8 cellular contexts compared by ENCODE assay signal in the genomic region with DNA sequence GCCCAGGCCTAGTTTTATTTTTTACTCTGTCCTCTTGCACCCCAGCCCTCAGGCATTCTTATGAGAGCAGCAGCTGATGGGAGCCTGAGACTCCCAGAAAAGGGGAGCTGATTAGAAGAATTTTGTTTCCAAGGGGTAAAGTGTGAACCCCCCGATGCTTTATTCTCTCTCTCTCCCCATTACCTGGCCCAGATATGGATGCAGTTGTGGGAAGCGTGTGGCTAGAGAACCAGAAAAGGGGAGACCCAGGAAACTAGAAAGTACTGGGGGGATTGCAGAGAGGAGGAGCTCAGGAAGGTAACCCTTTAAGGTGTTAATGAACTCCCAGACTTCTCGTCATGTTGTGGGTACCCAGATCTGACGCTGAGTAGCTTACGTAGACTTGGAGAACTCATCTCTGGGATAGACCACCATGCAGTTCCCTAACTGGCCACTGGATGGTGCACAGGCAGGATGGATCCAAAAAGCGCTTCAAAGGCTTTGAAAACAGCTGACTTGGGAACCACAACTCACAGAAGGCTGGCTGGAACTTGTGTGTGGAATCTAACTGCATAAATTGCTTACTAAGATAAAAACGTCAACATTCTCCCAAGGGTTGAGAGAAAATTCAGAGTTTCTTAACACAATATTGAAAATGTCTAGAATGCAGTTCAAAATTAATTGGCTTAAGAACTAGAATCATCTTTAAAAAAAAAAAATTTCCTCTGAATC.
DNase-seq lines count a peak whose midpoint lies in the region; ATAC-seq, FAIRE-seq and TF ChIP-seq lines count a peak whose summit lies in the region.

No MANE protein-coding gene starts in this region.

- FAIRE-seq in H54 (lab: Jason Lieb, UNC), result peak; percentile 76
- no peak for FAIRE-seq in bronchial epithelial cell (lab: Jason Lieb, UNC)

- H3K9me3 Mint-ChIP-seq in WTC11, result peaks cover 9% of the 10 kb centered on the region

- H3K27me3 ChIP-seq in bronchial epithelial cell (ENCODE audit: control insufficient read depth, insufficient read depth, low read length), result no peaks in the 10 kb centered on the region

- no peak overlapping the region for H3K4me3 ChIP-seq in bronchial epithelial cell (ENCODE audit: low read depth, low read length)

- ATAC-seq in WTC11 (peak; percentile 80), GM18505 (IDR thresholded peaks at IDR 0.05; ENCODE audit: unreplicated experiment) (no peak)

- H3K36me3 Mint-ChIP-seq in WTC11, result peaks cover 16% of the 10 kb centered on the region

- no peak overlapping the region for H3K4me3 Mint-ChIP-seq in WTC11

- POLR2A ChIA-PET in WTC11 (lab: Charles Lee), result interaction anchor here (0.8 to 1.7 kb wide), 4 partner anchors 11 to 94 kb away, joined by 3 to 12 read pairs (median 6); a partner anchor contains a TSS

- TF ChIP-seq CTCF in WTC11 (IDR thresholded peaks at IDR 0.05) (peak; percentile 95), bronchial epithelial cell (IDR thresholded peaks at IDR 0.05; ENCODE audit: insufficient read depth, low read length, severe bottlenecking) (peak; percentile 91)

- peaks cover 37% of the 10 kb centered on the region for H3K4me1 Mint-ChIP-seq in WTC11

- DNase-seq in DMS114 treated with DMSO at 0.1 percent for 48 hours (lab: John Stamatoyannopoulos, UW; ENCODE audit: unreplicated experiment) (peak; percentile 60), H54 (ENCODE audit: insufficient read length, low spot score) (peak; percentile 67), NCI-H1930 (lab: John Stamatoyannopoulos, UW) (peak; percentile 32 to 62), WTC11 (ENCODE audit: low spot score) (peak; percentile 95), bronchial epithelial cell (ENCODE audit: low read depth) (peak; percentile 83), iris pigment epithelial cell (ENCODE audit: low read depth) (peak; percentile 87)
- peak; percentile 71 to 76 for DNase-seq in stimulated activated CD4-positive, alpha-beta T cell treated with anti-CD3 and anti-CD28 coated beads, Interleukin-1b, Interleukin-23, amount 100 ng/mL, for 4 hours (ENCODE audit: low read depth in 2 of 2)

- no peaks in the 10 kb centered on the region for H3K27me3 Mint-ChIP-seq in WTC11 (ENCODE audit: low read depth)

- CTCF ChIA-PET in WTC11 (lab: Charles Lee), result interaction anchor here (0.6 to 3.5 kb wide), 39 partner anchors 8 to 429 kb away, joined by 3 to 47 read pairs (median 5); a partner anchor contains a TSS

- H3K27ac Mint-ChIP-seq in WTC11, result peak overlapping the region; percentile 78

- TF ChIP-seq POLR2A in H54 (IDR thresholded peaks at IDR 0.05; ENCODE audit: low read depth, low read length), result no peak
- no peak for TF ChIP-seq POLR2A in GM18505 (IDR thresholded peaks at IDR 0.05; ENCODE audit: borderline replicate concordance, extremely low read depth, insufficient read depth, insufficient read length)

- peaks cover 2% of the 10 kb centered on the region for H3K36me3 ChIP-seq in bronchial epithelial cell (ENCODE audit: control insufficient read depth, insufficient read depth, low read length)

TF ChIP-seq in WTC11, 78 proteins besides CTCF, POLR2A, EP300 and RAD21:
- TF ChIP-seq ZNF263 (CRISPR knock-in tag; IDR thresholded peaks at IDR 0.05; ENCODE audit: low read depth) (no peak), ZNF138 (CRISPR knock-in tag; conservative IDR thresholded peaks at IDR 0.05) (no peak), SMAD4 (CRISPR knock-in tag; IDR thresholded peaks at IDR 0.05) (no peak)
- TF ChIP-seq, protein P1, sequence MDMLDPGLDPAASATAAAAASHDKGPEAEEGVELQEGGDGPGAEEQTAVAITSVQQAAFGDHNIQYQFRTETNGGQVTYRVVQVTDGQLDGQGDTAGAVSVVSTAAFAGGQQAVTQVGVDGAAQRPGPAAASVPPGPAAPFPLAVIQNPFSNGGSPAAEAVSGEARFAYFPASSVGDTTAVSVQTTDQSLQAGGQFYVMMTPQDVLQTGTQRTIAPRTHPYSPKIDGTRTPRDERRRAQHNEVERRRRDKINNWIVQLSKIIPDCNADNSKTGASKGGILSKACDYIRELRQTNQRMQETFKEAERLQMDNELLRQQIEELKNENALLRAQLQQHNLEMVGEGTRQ (CRISPR knock-in tag; IDR thresholded peaks at IDR 0.05), result no peak
- TF ChIP-seq, protein P2, sequence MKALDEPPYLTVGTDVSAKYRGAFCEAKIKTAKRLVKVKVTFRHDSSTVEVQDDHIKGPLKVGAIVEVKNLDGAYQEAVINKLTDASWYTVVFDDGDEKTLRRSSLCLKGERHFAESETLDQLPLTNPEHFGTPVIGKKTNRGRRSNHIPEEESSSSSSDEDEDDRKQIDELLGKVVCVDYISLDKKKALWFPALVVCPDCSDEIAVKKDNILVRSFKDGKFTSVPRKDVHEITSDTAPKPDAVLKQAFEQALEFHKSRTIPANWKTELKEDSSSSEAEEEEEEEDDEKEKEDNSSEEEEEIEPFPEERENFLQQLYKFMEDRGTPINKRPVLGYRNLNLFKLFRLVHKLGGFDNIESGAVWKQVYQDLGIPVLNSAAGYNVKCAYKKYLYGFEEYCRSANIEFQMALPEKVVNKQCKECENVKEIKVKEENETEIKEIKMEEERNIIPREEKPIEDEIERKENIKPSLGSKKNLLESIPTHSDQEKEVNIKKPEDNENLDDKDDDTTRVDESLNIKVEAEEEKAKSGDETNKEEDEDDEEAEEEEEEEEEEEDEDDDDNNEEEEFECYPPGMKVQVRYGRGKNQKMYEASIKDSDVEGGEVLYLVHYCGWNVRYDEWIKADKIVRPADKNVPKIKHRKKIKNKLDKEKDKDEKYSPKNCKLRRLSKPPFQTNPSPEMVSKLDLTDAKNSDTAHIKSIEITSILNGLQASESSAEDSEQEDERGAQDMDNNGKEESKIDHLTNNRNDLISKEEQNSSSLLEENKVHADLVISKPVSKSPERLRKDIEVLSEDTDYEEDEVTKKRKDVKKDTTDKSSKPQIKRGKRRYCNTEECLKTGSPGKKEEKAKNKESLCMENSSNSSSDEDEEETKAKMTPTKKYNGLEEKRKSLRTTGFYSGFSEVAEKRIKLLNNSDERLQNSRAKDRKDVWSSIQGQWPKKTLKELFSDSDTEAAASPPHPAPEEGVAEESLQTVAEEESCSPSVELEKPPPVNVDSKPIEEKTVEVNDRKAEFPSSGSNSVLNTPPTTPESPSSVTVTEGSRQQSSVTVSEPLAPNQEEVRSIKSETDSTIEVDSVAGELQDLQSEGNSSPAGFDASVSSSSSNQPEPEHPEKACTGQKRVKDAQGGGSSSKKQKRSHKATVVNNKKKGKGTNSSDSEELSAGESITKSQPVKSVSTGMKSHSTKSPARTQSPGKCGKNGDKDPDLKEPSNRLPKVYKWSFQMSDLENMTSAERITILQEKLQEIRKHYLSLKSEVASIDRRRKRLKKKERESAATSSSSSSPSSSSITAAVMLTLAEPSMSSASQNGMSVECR (CRISPR knock-in tag; IDR thresholded peaks at IDR 0.05; ENCODE audit: borderline replicate concordance), result no peak
